ENCODE assay signal across 9 cellular contexts in the genomic region with DNA sequence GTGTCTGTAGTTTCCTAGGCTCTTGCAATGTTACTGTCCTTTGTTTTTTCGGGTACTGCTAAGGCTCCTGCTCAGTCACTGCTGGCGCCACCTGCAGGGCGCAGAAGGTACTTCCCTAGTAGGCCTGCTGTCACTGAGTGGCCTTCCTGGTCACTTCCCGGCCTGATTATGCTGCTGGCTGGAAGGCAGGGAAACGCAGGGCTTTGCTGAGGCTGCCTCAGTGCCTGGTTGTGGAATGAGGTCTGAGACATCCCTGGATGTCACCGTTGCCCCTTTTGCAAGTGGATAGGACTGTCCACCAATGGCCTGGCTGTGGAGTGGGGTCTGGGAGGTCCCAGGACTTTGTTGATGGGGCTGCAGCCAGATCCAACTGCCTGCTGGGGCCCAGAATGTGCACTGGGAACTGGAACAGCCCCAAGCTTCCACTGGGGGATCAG. TPM values are rescaled to one million over a fixed set of nuclear protein-coding genes. Genes with fewer than 3 reads are reported as not detected.
DNase-seq lines count a peak whose midpoint lies in the region; ATAC-seq and TF ChIP-seq lines count a peak whose summit lies in the region.
"Had no signal": no experiment of that assay in that cellular context is flagged by ENCODE, and none has a peak within 500 bp of the region (broad histone marks: within the 10 kb centered on the region; RNA-seq: fewer than 3 reads in every experiment).

No MANE protein-coding gene starts in this region.

- no peak overlapping the region for H3K27ac Mint-ChIP-seq in stimulated activated naive B cell treated with anti-CD40 and anti-IgM and Interleukin-4, amounts not matched to agents 10 μg/mL and 1 μg/mL and 100 μg/mL, for 72 hours
- H3K27ac Mint-ChIP-seq: memory B cell had no signal

- no peak overlapping the region for H3K4me3 Mint-ChIP-seq in stimulated activated naive B cell treated with anti-CD40 and anti-IgM and Interleukin-4, amounts not matched to agents 10 μg/mL and 1 μg/mL and 100 μg/mL, for 72 hours
- H3K4me3 Mint-ChIP-seq: memory B cell had no signal

- peaks cover 0 to 2% of the 10 kb centered on the region in 2 donors for H3K4me1 Mint-ChIP-seq in stimulated activated naive B cell treated with anti-CD40 and anti-IgM and Interleukin-4, amounts not matched to agents 10 μg/mL and 1 μg/mL and 100 μg/mL, for 72 hours
- H3K4me1 Mint-ChIP-seq: memory B cell had no signal

- H3K27ac ChIP-seq in left lung = no peak overlapping the region

- DNase-seq in NCI-H2171 treated with DMSO at 0.1 percent for 48 hours (lab: John Stamatoyannopoulos, UW) (peak; percentile 20), NCI-H2171 (lab: John Stamatoyannopoulos, UW) (no peak), HCEC 1CT (peak; percentile 72), LoVo (ENCODE audit: low spot score) (peak; percentile 81), T-helper 22 cell (ENCODE audit: low read depth) (peak; percentile 16), T47D (ENCODE audit: low read depth in 1 of 2, low spot score in 1 of 2) (peak; percentile 28 to 75), left lung (peak; percentile 77 to 94)
- DNase-seq in stimulated activated naive B cell treated with anti-CD40 and anti-IgM and Interleukin-4, amounts not matched to agents 10 μg/mL and 1 μg/mL and 100 μg/mL, for 72 hours = peak; percentile 35

- H3K36me3 Mint-ChIP-seq in stimulated activated naive B cell treated with anti-CD40 and anti-IgM and Interleukin-4, amounts not matched to agents 10 μg/mL and 1 μg/mL and 100 μg/mL, for 72 hours = no peaks in the 10 kb centered on the region
- H3K36me3 Mint-ChIP-seq: memory B cell had no signal

- intact Hi-C loops in left lung (cut with DNase I) = no loop called here

- no peaks in the 10 kb centered on the region for H3K9me3 ChIP-seq in left lung

- in situ Hi-C loops in T47D (cut with HindIII; ENCODE audit: low pct_unique_long_range_greater_than_20kb, low sequenced_read_pairs) = no loop called here

- peak; percentile 88 for ATAC-seq in left lung
- peak; percentile 81 to 83 for ATAC-seq in stimulated activated naive B cell treated with anti-CD40 and anti-IgM and Interleukin-4, amounts not matched to agents 10 μg/mL and 1 μg/mL and 100 μg/mL, for 72 hours (replicated peaks)

- H3K4me3 ChIP-seq in left lung = no peak overlapping the region

- no peaks in the 10 kb centered on the region for H3K9me3 Mint-ChIP-seq in stimulated activated naive B cell treated with anti-CD40 and anti-IgM and Interleukin-4, amounts not matched to agents 10 μg/mL and 1 μg/mL and 100 μg/mL, for 72 hours
- H3K9me3 Mint-ChIP-seq: memory B cell had no signal

- TF ChIP-seq CTCF in left lung (IDR thresholded peaks at IDR 0.05) = peak; percentile 75 to 86

- peaks cover 3 to 6% of the 10 kb centered on the region in 2 donors for H3K27me3 Mint-ChIP-seq in stimulated activated naive B cell treated with anti-CD40 and anti-IgM and Interleukin-4, amounts not matched to agents 10 μg/mL and 1 μg/mL and 100 μg/mL, for 72 hours

- H3K36me3 ChIP-seq in left lung = no peaks in the 10 kb centered on the region

- H3K4me1 ChIP-seq in left lung = peaks cover 0 to 10% of the 10 kb centered on the region in 2 donors

- no peaks in the 10 kb centered on the region for H3K27me3 ChIP-seq in left lung

RNA-seq across cellular contexts. Expression of gene DAW1, which starts 13.1 kb away (rescaled TPM):
- 1 to 10 TPM in 1 of 2 donors, under 1 TPM in 1; 0.99 to 7.7 TPM for total RNA-seq in left lung
